8 cellular contexts compared by ENCODE assay signal in the genomic region with DNA sequence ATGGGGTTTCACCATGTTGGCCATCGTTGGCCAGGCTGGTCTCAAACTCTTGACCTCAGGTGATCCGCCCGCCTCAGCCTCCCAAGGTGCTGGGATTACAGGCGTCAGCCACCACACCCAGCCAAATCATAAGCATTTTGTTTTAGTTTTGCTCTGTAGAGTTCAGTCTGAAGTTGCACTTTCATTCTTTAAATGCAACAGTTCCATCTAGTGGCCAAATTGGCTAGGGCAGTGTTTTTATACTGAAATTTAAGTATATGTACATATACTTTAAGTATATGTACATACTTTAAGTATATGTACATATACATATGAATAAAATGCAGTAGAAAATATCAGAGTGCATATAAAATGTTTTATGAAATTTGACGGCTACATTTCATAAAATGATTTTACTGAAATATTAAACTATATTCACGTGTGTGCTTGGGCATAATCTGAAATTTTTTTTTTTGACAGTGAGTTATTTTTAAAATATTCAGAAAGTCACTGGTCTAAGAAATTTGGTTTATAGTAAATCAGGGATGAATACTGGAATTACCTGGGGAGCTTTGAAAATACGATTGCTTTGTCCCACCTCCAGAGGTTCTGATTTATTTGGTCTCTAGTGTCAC.
A peak's percentile ranks its signal among the peaks of the same experiment; 100 is the strongest.
DNase-seq lines count a peak whose midpoint lies in the region; ATAC-seq and TF ChIP-seq lines count a peak whose summit lies in the region.

No MANE protein-coding gene starts in this region.

- TF ChIP-seq CTCF in AG04450 (IDR thresholded peaks at IDR 0.05; ENCODE audit: low read depth, low read length) (peak; percentile 78), GM06990 (IDR thresholded peaks at IDR 0.05; ENCODE audit: insufficient read depth, low read length, poor library complexity, severe bottlenecking) (peak; percentile 71), HCT116 (IDR thresholded peaks at IDR 0.05 in 2 of 3, conservative IDR thresholded peaks at IDR 0.05 in 1 of 3; ENCODE audit: borderline replicate concordance in 1 of 3, insufficient read depth in 1 of 3, low read depth in 2 of 3, low read length in 2 of 3) (peak; percentile 45 to 69 (median 60); a peak in 5 of 6 replicates), Loucy (conservative IDR thresholded peaks at IDR 0.05; ENCODE audit: low read length) (peak; percentile 67), fibroblast of lung (conservative IDR thresholded peaks at IDR 0.05 in 1 of 2, IDR thresholded peaks at IDR 0.05 in 1 of 2; ENCODE audit: low read depth in 1 of 2, low read length in 2 of 2) (peak; percentile 65 to 76)

- TF ChIP-seq RAD21 in HCT116 (IDR thresholded peaks at IDR 0.05; ENCODE audit: low read depth): peak; percentile 81

- H2AFZ ChIP-seq in HCT116 (ENCODE audit: low read depth, low read length, poor library complexity, severe bottlenecking) (no peak overlapping the region), Loucy (ENCODE audit: low read length) (0 out of 2 replicates have a peak overlapping the region, but pooled peaks have one; percentile 29), fibroblast of lung (ENCODE audit: low read length) (no peak overlapping the region)

- no peaks in the 10 kb centered on the region for H3K27me3 ChIP-seq in AG04450 (ENCODE audit: control insufficient read depth, insufficient read depth, low read length)
- H3K27me3 ChIP-seq in GM06990 (replicated peaks; ENCODE audit: control insufficient read depth, insufficient read depth, low read length): no peaks in the 10 kb centered on the region
- H3K27me3 ChIP-seq in HCT116 (ENCODE audit: insufficient read depth, low read length): no peaks in the 10 kb centered on the region
- no peaks in the 10 kb centered on the region for H3K27me3 ChIP-seq in Loucy (ENCODE audit: insufficient read depth, low read length, poor library complexity, severe bottlenecking)
- H3K27me3 ChIP-seq in fibroblast of lung (ENCODE audit: control insufficient read depth, insufficient read depth, low read length): no peaks in the 10 kb centered on the region

- no peak overlapping the region for H3K27ac ChIP-seq in AG04450 (ENCODE audit: low read depth, low read length)
- H3K27ac ChIP-seq in HCT116 (ENCODE audit: low read depth, low read length): no peak overlapping the region
- no peak overlapping the region for H3K27ac ChIP-seq in SK-N-MC
- H3K27ac ChIP-seq in fibroblast of lung (ENCODE audit: insufficient read depth, low read length): no peak overlapping the region

- H4K20me1 ChIP-seq in HCT116 (ENCODE audit: insufficient read depth): no peaks in the 10 kb centered on the region
- no peaks in the 10 kb centered on the region for H4K20me1 ChIP-seq in Loucy (ENCODE audit: insufficient read depth, low read length, poor library complexity, severe bottlenecking)
- no peaks in the 10 kb centered on the region for H4K20me1 ChIP-seq in fibroblast of lung (ENCODE audit: control insufficient read depth, extremely low read depth, insufficient read depth, low read length)

- DNase-seq in AG04450 (ENCODE audit: low read depth, low spot score) (no peak), GM06990 (ENCODE audit: extremely low read depth, insufficient read length) (peak; percentile 35), HCT116 (ENCODE audit: low read depth, low spot score) (peak; percentile 48), SK-N-MC (ENCODE audit: low read depth, low spot score) (peak; percentile 10), fibroblast of lung (ENCODE audit: low read depth in 2 of 2) (peak; percentile 26 to 57), pons (ENCODE audit: low spot score) (peak; percentile 81)
- no peak for DNase-seq in activated effector memory CD4-positive, alpha-beta T cell treated with Interleukin-2 at 50 U/mL for 16 hours

- ATAC-seq in HCT116: peak; percentile 80

- H3K79me2 ChIP-seq in HCT116 (ENCODE audit: insufficient read depth, low read length) (no peaks in the 10 kb centered on the region), Loucy (ENCODE audit: insufficient read depth, low read length) (no peaks in the 10 kb centered on the region), fibroblast of lung (ENCODE audit: control insufficient read depth, insufficient read depth, low read length) (no peaks in the 10 kb centered on the region)

- H3K9me3 ChIP-seq in AG04450 (ENCODE audit: control insufficient read depth, insufficient read depth, low read length) (no peaks in the 10 kb centered on the region), HCT116 (ENCODE audit: control insufficient read depth in 1 of 2, insufficient read depth in 1 of 2, low read depth in 1 of 2, low read length in 2 of 2) (no peaks in the 10 kb centered on the region), Loucy (ENCODE audit: insufficient read depth, low read depth, low read length) (no peaks in the 10 kb centered on the region), SK-N-MC (ENCODE audit: low read depth, low read length) (no peaks in the 10 kb centered on the region), fibroblast of lung (ENCODE audit: control insufficient read depth, insufficient read depth, low read depth, low read length) (no peaks in the 10 kb centered on the region)

- BruUV-seq in HCT116 (replicated peaks; lab: Mats Ljungman, UMichigan): no TSS peak

- peaks cover 0 to 14% of the 10 kb centered on the region in 2 experiments; a peak in 2 of 4 replicates for H3K4me1 ChIP-seq in HCT116 (ENCODE audit: control insufficient read depth in 1 of 2, insufficient read depth in 2 of 2, low read length in 2 of 2)
- H3K4me1 ChIP-seq in Loucy (ENCODE audit: insufficient read depth, low read length, poor library complexity, severe bottlenecking): no peaks in the 10 kb centered on the region
- H3K4me1 ChIP-seq in fibroblast of lung (ENCODE audit: control insufficient read depth, extremely low read depth, insufficient read depth, low read length): no peaks in the 10 kb centered on the region

- no peak for TF ChIP-seq POLR2A in HCT116 (IDR thresholded peaks at IDR 0.05; ENCODE audit: borderline replicate concordance, extremely low read depth, insufficient read depth, insufficient read length)

- no peak overlapping the region for H3K9ac ChIP-seq in HCT116 (ENCODE audit: low read length)
- H3K9ac ChIP-seq in Loucy (ENCODE audit: low read depth, low read length, poor library complexity, severe bottlenecking): no peak overlapping the region
- no peak overlapping the region for H3K9ac ChIP-seq in SK-N-MC (ENCODE audit: insufficient read length)
- H3K9ac ChIP-seq in fibroblast of lung (ENCODE audit: insufficient read depth, low read length): no peak overlapping the region

- H3K36me3 ChIP-seq in GM06990 (ENCODE audit: control insufficient read depth, insufficient read depth, low read length) (no peaks in the 10 kb centered on the region), HCT116 (ENCODE audit: control insufficient read depth in 1 of 2, insufficient read depth in 2 of 2, low read length in 2 of 2) (no peaks in the 10 kb centered on the region), Loucy (ENCODE audit: insufficient read depth, low read length) (no peaks in the 10 kb centered on the region), SK-N-MC (ENCODE audit: insufficient read depth, low read length) (no peaks in the 10 kb centered on the region), fibroblast of lung (ENCODE audit: control insufficient read depth, insufficient read depth, low read length) (no peaks in the 10 kb centered on the region)

- intact Hi-C loops in HCT116 (cut with micrococcal nuclease): loop anchor here (1.0 to 10.0 kb wide), 3 partner anchors 325 to 1039 kb away; no protein-coding TSS in a partner anchor

- H3F3A ChIP-seq in Loucy (ENCODE audit: low read depth): no peaks in the 10 kb centered on the region

- RAD21 ChIA-PET in HCT116 (lab: Charles Lee; ENCODE audit: low non-redundant PET in 1 of 2, low total read pairs in 2 of 2, uncharacterized antibody in 2 of 2, unreplicated experiment in 2 of 2): interaction anchor here (1.0 to 1.2 kb wide), 2 partner anchors 990 to 1004 kb away, joined by 3 read pairs; no protein-coding TSS in a partner anchor

- POLR2A ChIA-PET in AG04450 (lab: Yijun Ruan, JAX) (no interaction called here), HCT116 (lab: Charles Lee) (no interaction called here)

- H3K9me2 ChIP-seq in HCT116 (ENCODE audit: insufficient read depth) (no peaks in the 10 kb centered on the region), Loucy (replicated peaks; ENCODE audit: low read depth, low read length) (no peaks in the 10 kb centered on the region)

- H3K4me2 ChIP-seq in HCT116 (ENCODE audit: low read length) (peak overlapping the region; percentile 31; the same call in 1 of the 2 replicates), Loucy (ENCODE audit: low read depth, low read length, poor library complexity, severe bottlenecking) (no peak overlapping the region), fibroblast of lung (ENCODE audit: extremely low read depth, insufficient read depth, low read length) (no peak overlapping the region)

- CTCF ChIA-PET in AG04450 (lab: Charles Lee) (interaction anchor here (0.6 to 3.5 kb wide), 4 partner anchors 9 to 1058 kb away, joined by 3 to 17 read pairs (median 4); no protein-coding TSS in a partner anchor), HCT116 (lab: Charles Lee) (interaction anchor here (0.7 to 2.6 kb wide), 5 partner anchors 322 to 1040 kb away, joined by 3 to 14 read pairs (median 5); no protein-coding TSS in a partner anchor)

- H3K4me3 ChIP-seq in AG04450 (ENCODE audit: low read depth, low read length) (no peak overlapping the region), GM06990 (replicated peaks; ENCODE audit: low read depth, low read length) (no peak overlapping the region), HCT116 (replicated peaks in 1 of 2; ENCODE audit: low read depth in 1 of 2, low read length in 2 of 2) (no peak overlapping the region), Loucy (ENCODE audit: low read length, poor library complexity, severe bottlenecking) (no peak overlapping the region), SK-N-MC (no peak overlapping the region), fibroblast of lung (replicated peaks in 1 of 4; ENCODE audit: control extremely low read depth in 1 of 4, insufficient read depth in 1 of 4, low read depth in 3 of 4, low read length in 4 of 4) (no peak overlapping the region)

TF ChIP-seq in HCT116, 20 proteins besides CTCF, POLR2A, EP300 and RAD21 (continues in another document):
- TF ChIP-seq, protein P1, sequence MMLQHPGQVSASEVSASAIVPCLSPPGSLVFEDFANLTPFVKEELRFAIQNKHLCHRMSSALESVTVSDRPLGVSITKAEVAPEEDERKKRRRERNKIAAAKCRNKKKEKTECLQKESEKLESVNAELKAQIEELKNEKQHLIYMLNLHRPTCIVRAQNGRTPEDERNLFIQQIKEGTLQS (IDR thresholded peaks at IDR 0.05): no peak
- TF ChIP-seq SRF (IDR thresholded peaks at IDR 0.05; ENCODE audit: low read depth): no peak

Comparison
In these comparisons a context has a peak if more than half of its experiments do, and no peak if none do; other contexts are left out.
1. DNase-seq: peak in GM06990 (single experiment), HCT116 (single experiment), SK-N-MC (single experiment), fibroblast of lung (2 of 2) and pons (single experiment); none in AG04450 (single experiment) and activated effector memory CD4-positive, alpha-beta T cell treated with Interleukin-2 at 50 U/mL for 16 hours (single experiment).
2. Peak in every context shown above with its lines, with median percentiles within 50 percentile points of each other: CTCF ChIP-seq.